In the genomic region with DNA sequence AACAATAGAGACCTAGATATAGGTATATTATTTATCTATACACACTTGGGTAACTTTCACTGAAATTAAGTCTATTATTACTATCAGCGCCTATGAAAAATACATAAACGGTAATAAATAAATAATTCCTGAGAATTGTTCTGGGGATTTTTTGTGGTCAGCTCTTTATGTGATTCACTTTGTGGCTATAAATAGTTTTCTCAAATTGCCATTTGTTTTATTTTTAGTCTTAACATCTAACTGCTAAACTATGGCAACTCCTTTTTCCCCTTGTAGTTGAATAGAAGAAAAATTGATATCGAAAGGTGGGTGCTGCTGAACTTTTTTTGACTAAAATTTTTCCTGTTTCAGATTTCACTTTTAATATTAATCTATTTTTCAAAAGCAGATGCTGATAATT, we compare ENCODE assay signal across 31 cellular contexts.
DNase-seq lines count a peak whose midpoint lies in the region; ATAC-seq and TF ChIP-seq lines count a peak whose summit lies in the region.
"Had no signal": no experiment of that assay in that cellular context is flagged by ENCODE, and none has a peak within 500 bp of the region (broad histone marks: within the 10 kb centered on the region; RNA-seq: fewer than 3 reads in every experiment).

No MANE protein-coding gene starts in this region.

- no peaks in the 10 kb centered on the region for H4K20me1 ChIP-seq in SK-N-SH (ENCODE audit: insufficient read depth)

- H3K27me3 Mint-ChIP-seq in natural killer cell (ENCODE audit: low read depth in 2 of 2): no peaks in the 10 kb centered on the region
- H3K27me3 Mint-ChIP-seq: activated CD4-positive, alpha-beta T cell treated with anti-CD3 and anti-CD28 coated beads, Interleukin-2, amount 10 ng/mL, durations not matched to agents 7 days and 5 days; B cell; CD8-positive, alpha-beta memory T cell; dendritic cell treated with granulocyte-macrophage colony-stimulating factor and Interleukin-4, amounts not matched to agents 40 ng/mL and 50 ng/mL, for 4 days had no signal

- H3K9ac ChIP-seq in SK-N-SH: no peak overlapping the region

- no peaks in the 10 kb centered on the region for H3K4me1 ChIP-seq in SK-N-SH (ENCODE audit: control insufficient read depth in 1 of 2, insufficient read depth in 2 of 2, low read depth in 1 of 2, low read length in 1 of 2)
- H3K4me1 ChIP-seq in thyroid gland: no peaks in the 10 kb centered on the region
- H3K4me1 ChIP-seq: esophagus squamous epithelium, pancreas, upper lobe of right lung had no signal

- no peak for TF ChIP-seq RAD21 in SK-N-SH (IDR thresholded peaks at IDR 0.05; ENCODE audit: low read length)

- no peak overlapping the region for H3K4me3 Mint-ChIP-seq in natural killer cell
- H3K4me3 Mint-ChIP-seq: activated CD4-positive, alpha-beta T cell treated with anti-CD3 and anti-CD28 coated beads, Interleukin-2, amount 10 ng/mL, durations not matched to agents 7 days and 5 days; B cell; CD8-positive, alpha-beta memory T cell; dendritic cell treated with granulocyte-macrophage colony-stimulating factor and Interleukin-4, amounts not matched to agents 40 ng/mL and 50 ng/mL, for 4 days; H9; nephron progenitor cell; WTC11 had no signal

- H3K27ac ChIP-seq in SK-N-SH (ENCODE audit: low read depth in 2 of 2, low read length in 1 of 2) (no peak overlapping the region), thyroid gland (no peak overlapping the region)
- H3K27ac ChIP-seq: 22Rv1, cardiac muscle cell, esophagus squamous epithelium, pancreas, upper lobe of right lung had no signal

- H3K9me3 ChIP-seq in SK-N-SH (no peaks in the 10 kb centered on the region), thyroid gland (no peaks in the 10 kb centered on the region)
- H3K9me3 ChIP-seq: esophagus squamous epithelium, pancreas, upper lobe of right lung had no signal

- no peak for TF ChIP-seq CTCF in SK-N-SH (IDR thresholded peaks at IDR 0.05)
- TF ChIP-seq CTCF in astrocyte of the spinal cord (IDR thresholded peaks at IDR 0.05; ENCODE audit: low read depth, low read length): no peak
- no peak for TF ChIP-seq CTCF in natural killer cell (IDR thresholded peaks at IDR 0.05)
- TF ChIP-seq CTCF in thyroid gland (IDR thresholded peaks at IDR 0.05): no peak

- in situ Hi-C loops in astrocyte of the spinal cord (cut with HindIII; ENCODE audit: low sequenced_read_pairs): no loop called here

- H2AFZ ChIP-seq in SK-N-SH (ENCODE audit: low read depth): no peak overlapping the region

- no peaks in the 10 kb centered on the region for H3K4me1 Mint-ChIP-seq in natural killer cell
- H3K4me1 Mint-ChIP-seq: activated CD4-positive, alpha-beta T cell treated with anti-CD3 and anti-CD28 coated beads, Interleukin-2, amount 10 ng/mL, durations not matched to agents 7 days and 5 days; B cell; CD8-positive, alpha-beta memory T cell; nephron progenitor cell; WTC11 had no signal

- POLR2A ChIA-PET in SK-N-SH (lab: Yijun Ruan, JAX): no interaction called here

- intact Hi-C loops in natural killer cell (cut with micrococcal nuclease): no loop called here
- intact Hi-C loops in thyroid gland (cut with DNase I): no loop called here

- no peaks in the 10 kb centered on the region for H3K27me3 ChIP-seq in SK-N-SH (ENCODE audit: insufficient read depth)
- H3K27me3 ChIP-seq in thyroid gland: no peaks in the 10 kb centered on the region
- H3K27me3 ChIP-seq: cardiac muscle cell, esophagus squamous epithelium, upper lobe of right lung had no signal

- TF ChIP-seq EP300 in SK-N-SH (IDR thresholded peaks at IDR 0.05; ENCODE audit: borderline replicate concordance in 1 of 2, low read depth in 1 of 2, low read length in 1 of 2): no peak

- no peak for TF ChIP-seq POLR2A in thyroid gland (IDR thresholded peaks at IDR 0.05)

- H3K27ac Mint-ChIP-seq in natural killer cell: no peak overlapping the region
- H3K27ac Mint-ChIP-seq: activated CD4-positive, alpha-beta T cell treated with anti-CD3 and anti-CD28 coated beads, Interleukin-2, amount 10 ng/mL, durations not matched to agents 7 days and 5 days; B cell; CD8-positive, alpha-beta memory T cell; dendritic cell treated with granulocyte-macrophage colony-stimulating factor and Interleukin-4, amounts not matched to agents 40 ng/mL and 50 ng/mL, for 4 days; H9; nephron progenitor cell; WTC11 had no signal

- no peaks in the 10 kb centered on the region for H3K9me2 ChIP-seq in SK-N-SH

- H3K4me2 ChIP-seq in SK-N-SH: no peak overlapping the region

- peaks cover 13% of the 10 kb centered on the region for H3K36me3 Mint-ChIP-seq in natural killer cell
- H3K36me3 Mint-ChIP-seq: CD8-positive, alpha-beta memory T cell; WTC11 had no signal

- no peaks in the 10 kb centered on the region for H3F3A ChIP-seq in SK-N-SH (replicated peaks; ENCODE audit: insufficient read depth)

- H3K79me2 ChIP-seq in SK-N-SH (ENCODE audit: insufficient read depth): no peaks in the 10 kb centered on the region

- H3K4me3 ChIP-seq in SK-N-SH (ENCODE audit: low read depth in 2 of 2, low read length in 1 of 2) (no peak overlapping the region), astrocyte of the spinal cord (ENCODE audit: low read depth, low read length) (no peak overlapping the region), thyroid gland (replicated peaks in 1 of 3) (no peak overlapping the region)
- H3K4me3 ChIP-seq: cardiac muscle cell, esophagus squamous epithelium, pancreas, upper lobe of right lung had no signal

- H3K36me3 ChIP-seq in SK-N-SH (replicated peaks in 1 of 2; ENCODE audit: control insufficient read depth in 1 of 2, insufficient read depth in 2 of 2, low read length in 1 of 2): no peaks in the 10 kb centered on the region
- H3K36me3 ChIP-seq in thyroid gland: no peaks in the 10 kb centered on the region
- H3K36me3 ChIP-seq: cardiac muscle cell, esophagus squamous epithelium, pancreas, upper lobe of right lung had no signal

- CTCF ChIA-PET in SK-N-SH (lab: Yijun Ruan, JAX): interaction anchor here (0.9 kb wide), 1 partner anchor 19 kb away, joined by 3 read pairs; no protein-coding TSS in a partner anchor

- DNase-seq in SK-N-SH (no peak), astrocyte of the spinal cord (ENCODE audit: low read depth, low spot score) (peak; percentile 58), hepatic stellate cell (ENCODE audit: low spot score) (peak; percentile 21), NCI-H128 (lab: John Stamatoyannopoulos, UW; ENCODE audit: unreplicated experiment) (no peak), natural killer cell (no peak), thyroid gland (no peak), superior temporal gyrus (ENCODE audit: extremely low spot score) (no peak)
- DNase-seq: activated CD4-positive, alpha-beta T cell treated with anti-CD3 and anti-CD28 coated beads, Interleukin-2, amount 10 ng/mL, durations not matched to agents 7 days and 5 days; activated naive CD4-positive, alpha-beta T cell; activated T-cell treated with anti-CD3 and anti-CD28 coated beads, Interleukin-2, amount 50 U/mL, for 48 hours; CD8-positive, alpha-beta memory T cell; DMS153; esophagus squamous epithelium; glutamatergic neuron; H9; NCI-H1092 treated with DMSO at 0.1 percent for 48 hours; NCI-H1930; NCI-H2227 treated with DMSO at 0.1 percent for 48 hours; NCI-H69; nephron progenitor cell; pancreas; SHP77; stimulated activated CD4-positive, alpha-beta T cell treated with anti-CD3 and anti-CD28 coated beads, Interleukin-2, amount 100 ng/mL, for 48 hours; T1000; upper lobe of right lung had no signal

- ATAC-seq in SK-N-SH treated with all-trans-retinoic acid at 6 μM for 48 hours: no peak
- no peak for ATAC-seq in natural killer cell
- ATAC-seq: pancreas, upper lobe of right lung, WTC11 had no signal

- peaks cover 11% of the 10 kb centered on the region in 2 donors for H3K9me3 Mint-ChIP-seq in natural killer cell
- H3K9me3 Mint-ChIP-seq: activated CD4-positive, alpha-beta T cell treated with anti-CD3 and anti-CD28 coated beads, Interleukin-2, amount 10 ng/mL, durations not matched to agents 7 days and 5 days had no signal

- WGBS in SK-N-SH (ENCODE audit: low lambda C conversion rate): 28% methylated on average over 3 of the region's 3 CpGs
- 89 to 94% methylated on average over 3 of the region's 3 CpGs for WGBS in thyroid gland, 2 donors

TF ChIP-seq in SK-N-SH, 30 proteins besides CTCF, POLR2A, EP300 and RAD21:
- TF ChIP-seq FOSL2 (IDR thresholded peaks at IDR 0.05; ENCODE audit: borderline replicate concordance, low read depth) (no peak), MEF2A (IDR thresholded peaks at IDR 0.05; ENCODE audit: borderline replicate concordance, low read depth) (0 out of 2 replicates have a peak, but pooled peaks have one; percentile 10), FOXJ3 (CRISPR knock-in tag; IDR thresholded peaks at IDR 0.05) (no peak), NFIC (IDR thresholded peaks at IDR 0.05; ENCODE audit: borderline replicate concordance) (no peak)

TF ChIP-seq in SK-N-SH treated with all-trans-retinoic acid at 6 μM for 48 hours, 23 proteins besides CTCF, POLR2A, EP300 and RAD21 (continues in another document):
- TF ChIP-seq PPARA (CRISPR knock-in tag; IDR thresholded peaks at IDR 0.05; ENCODE audit: borderline replicate concordance) (no peak), ZNF565 (CRISPR knock-in tag; conservative IDR thresholded peaks at IDR 0.05; ENCODE audit: low read depth) (no peak), ZFP30 (CRISPR knock-in tag; IDR thresholded peaks at IDR 0.05) (no peak), OSR1 (CRISPR knock-in tag; IDR thresholded peaks at IDR 0.05) (no peak)
- TF ChIP-seq, protein P1, sequence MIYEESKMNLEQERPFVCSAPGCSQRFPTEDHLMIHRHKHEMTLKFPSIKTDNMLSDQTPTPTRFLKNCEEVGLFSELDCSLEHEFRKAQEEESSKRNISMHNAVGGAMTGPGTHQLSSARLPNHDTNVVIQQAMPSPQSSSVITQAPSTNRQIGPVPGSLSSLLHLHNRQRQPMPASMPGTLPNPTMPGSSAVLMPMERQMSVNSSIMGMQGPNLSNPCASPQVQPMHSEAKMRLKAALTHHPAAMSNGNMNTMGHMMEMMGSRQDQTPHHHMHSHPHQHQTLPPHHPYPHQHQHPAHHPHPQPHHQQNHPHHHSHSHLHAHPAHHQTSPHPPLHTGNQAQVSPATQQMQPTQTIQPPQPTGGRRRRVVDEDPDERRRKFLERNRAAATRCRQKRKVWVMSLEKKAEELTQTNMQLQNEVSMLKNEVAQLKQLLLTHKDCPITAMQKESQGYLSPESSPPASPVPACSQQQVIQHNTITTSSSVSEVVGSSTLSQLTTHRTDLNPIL (CRISPR knock-in tag; IDR thresholded peaks at IDR 0.05; ENCODE audit: low read depth): no peak

Comparison
In these comparisons a context has a peak if more than half of its experiments do, and no peak if none do; other contexts are left out.
1. DNase-seq: peak in astrocyte of the spinal cord (single experiment) and hepatic stellate cell (single experiment); none in SK-N-SH (single experiment), NCI-H128 (single experiment), natural killer cell (single experiment), thyroid gland (0 of 2) and superior temporal gyrus (single experiment).